ENCODE assay signal across 8 cellular contexts in the genomic region with DNA sequence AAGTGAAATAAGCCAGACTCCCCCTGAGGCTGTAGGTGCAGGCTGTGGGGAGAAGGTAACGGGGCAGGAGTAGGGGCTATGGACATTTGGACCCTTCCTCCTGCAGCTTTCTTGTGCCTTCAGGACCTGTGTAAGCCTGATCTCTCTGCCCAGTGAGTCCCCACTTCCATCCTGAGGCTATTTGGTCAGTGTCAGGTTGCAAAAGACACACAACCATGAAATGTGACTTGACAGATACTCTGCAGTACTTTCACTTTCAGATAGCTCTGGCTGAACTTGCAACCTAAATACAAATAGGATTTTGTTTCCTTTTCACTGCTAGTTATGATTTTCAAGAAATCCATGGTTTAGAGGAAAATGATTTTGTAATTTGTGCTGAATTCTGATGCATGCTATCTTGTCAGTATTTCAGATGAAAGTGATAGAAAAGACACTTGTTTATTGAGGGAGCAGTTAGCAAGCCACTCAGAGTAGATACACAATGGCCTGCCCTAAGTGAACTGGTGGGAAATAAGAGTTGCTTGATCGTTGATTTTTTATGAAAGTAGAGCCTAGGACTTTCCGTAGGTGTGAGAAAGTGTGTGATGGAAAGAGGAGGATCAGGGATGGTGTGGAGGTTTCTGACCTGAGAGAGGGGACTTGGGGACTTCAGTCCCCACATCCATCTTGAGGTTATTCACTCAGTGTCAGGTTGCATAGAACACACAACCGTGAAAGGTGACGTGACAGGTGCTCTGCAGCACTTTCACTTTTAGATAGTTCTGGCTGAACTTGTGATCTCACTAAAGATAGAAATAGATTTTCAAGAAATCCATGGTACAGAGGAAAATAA. TPM values are rescaled to one million over a fixed set of nuclear protein-coding genes. Genes with fewer than 3 reads are reported as not detected.
DNase-seq lines count a peak whose midpoint lies in the region; ATAC-seq, FAIRE-seq and TF ChIP-seq lines count a peak whose summit lies in the region.

No MANE protein-coding gene starts in this region.

- ATAC-seq in GM12878: peak; percentile 91

- no peak for TF ChIP-seq EP300 in GM12878 (IDR thresholded peaks at IDR 0.05; ENCODE audit: borderline replicate concordance in 1 of 2, control insufficient read depth in 1 of 2, low read depth in 2 of 2, low read length in 2 of 2)

- dilution Hi-C loops in mammary epithelial cell (cut with HindIII; ENCODE audit: low sequenced_read_pairs): no loop called here

- SMC1A ChIA-PET in GM12878 (lab: Charles Lee; ENCODE audit: uncharacterized antibody, unreplicated experiment): interaction anchor here (0.6 to 4.0 kb wide), 6 partner anchors 114 to 1618 kb away, joined by 3 to 20 read pairs (median 4); no protein-coding TSS in a partner anchor

- H3K27me3 Mint-ChIP-seq in stimulated activated naive CD8-positive, alpha-beta T cell treated with anti-CD3 and anti-CD28 coated beads, Interleukin-15, Interleukin-2, amounts not matched to agents 100 ng/mL and 50 ng/mL, for 24 hours: no peaks in the 10 kb centered on the region

- H3K4me1 ChIP-seq in mammary epithelial cell (ENCODE audit: insufficient read depth, low read length): no peaks in the 10 kb centered on the region
- peaks cover 30% of the 10 kb centered on the region for H3K4me1 ChIP-seq in GM12878 (ENCODE audit: control insufficient read depth, insufficient read depth, low read length)

- FAIRE-seq in GM12878 (lab: Jason Lieb, UNC): peak; percentile 79

- H2AFZ ChIP-seq in mammary epithelial cell (ENCODE audit: low read depth, low read length) (no peak overlapping the region), GM12878 (ENCODE audit: control insufficient read depth, low read depth, low read length) (peak overlapping the region; percentile 80)

- no peaks in the 10 kb centered on the region for H3K36me3 Mint-ChIP-seq in stimulated activated naive CD8-positive, alpha-beta T cell treated with anti-CD3 and anti-CD28 coated beads, Interleukin-15, Interleukin-2, amounts not matched to agents 100 ng/mL and 50 ng/mL, for 24 hours (ENCODE audit: low read depth)

- no peaks in the 10 kb centered on the region for H3K9me3 Mint-ChIP-seq in stimulated activated naive CD8-positive, alpha-beta T cell treated with anti-CD3 and anti-CD28 coated beads, Interleukin-15, Interleukin-2, amounts not matched to agents 100 ng/mL and 50 ng/mL, for 24 hours

- H3K27me3 ChIP-seq in mammary epithelial cell (ENCODE audit: insufficient read depth, low read length): no peaks in the 10 kb centered on the region
- no peaks in the 10 kb centered on the region for H3K27me3 ChIP-seq in GM12878 (replicated peaks in 1 of 2; ENCODE audit: control insufficient read depth in 2 of 2, insufficient read depth in 2 of 2, low read length in 1 of 2)

- H3K9ac ChIP-seq in mammary epithelial cell (ENCODE audit: insufficient read depth, low read length): no peak overlapping the region
- H3K9ac ChIP-seq in GM12878 (ENCODE audit: control insufficient read depth, insufficient read depth, low read length): peak overlapping the region; percentile 32; the same call in 1 of the 2 replicates

- H3K4me3 Mint-ChIP-seq in stimulated activated naive CD8-positive, alpha-beta T cell treated with anti-CD3 and anti-CD28 coated beads, Interleukin-15, Interleukin-2, amounts not matched to agents 100 ng/mL and 50 ng/mL, for 24 hours: peak overlapping the region; percentile 51

- in situ Hi-C loops in T47D (cut with HindIII; ENCODE audit: low pct_unique_long_range_greater_than_20kb, low sequenced_read_pairs): no loop called here
- in situ Hi-C loops in mammary epithelial cell (cut with MboI; ENCODE audit: low sequenced_read_pairs in 2 of 2): loop anchor here (10.0 to 25.0 kb wide), 2 partner anchors 104 to 117 kb away; a partner anchor contains a TSS
- in situ Hi-C loops in GM12878 (cut with MboI): no loop called here

- H4K20me1 ChIP-seq in mammary epithelial cell (ENCODE audit: insufficient read depth, low read length): no peaks in the 10 kb centered on the region
- no peaks in the 10 kb centered on the region for H4K20me1 ChIP-seq in GM12878 (ENCODE audit: control insufficient read depth, insufficient read depth)

- no peaks in the 10 kb centered on the region for H3K79me2 ChIP-seq in mammary epithelial cell (ENCODE audit: insufficient read depth, low read length)
- no peaks in the 10 kb centered on the region for H3K79me2 ChIP-seq in GM12878 (ENCODE audit: control insufficient read depth, insufficient read depth, low read length)

- peak overlapping the region; percentile 59 for H3K27ac Mint-ChIP-seq in stimulated activated naive CD8-positive, alpha-beta T cell treated with anti-CD3 and anti-CD28 coated beads, Interleukin-15, Interleukin-2, amounts not matched to agents 100 ng/mL and 50 ng/mL, for 24 hours

- H3K4me1 Mint-ChIP-seq in stimulated activated naive CD8-positive, alpha-beta T cell treated with anti-CD3 and anti-CD28 coated beads, Interleukin-15, Interleukin-2, amounts not matched to agents 100 ng/mL and 50 ng/mL, for 24 hours (ENCODE audit: low read depth): peaks cover 20% of the 10 kb centered on the region

- RAD21 ChIA-PET in GM12878 (lab: Charles Lee; ENCODE audit: unreplicated experiment): interaction anchor here (1.0 kb wide), 1 partner anchor 287 kb away, joined by 3 read pairs; no protein-coding TSS in a partner anchor

- TF ChIP-seq CTCF in mammary epithelial cell (conservative IDR thresholded peaks at IDR 0.05 in 1 of 2, IDR thresholded peaks at IDR 0.05 in 1 of 2; ENCODE audit: extremely low read depth in 1 of 2, insufficient read depth in 1 of 2, low read depth in 1 of 2, low read length in 2 of 2): no peak
- TF ChIP-seq CTCF in GM12878 (IDR thresholded peaks at IDR 0.05 in 2 of 3, conservative IDR thresholded peaks at IDR 0.05 in 1 of 3; ENCODE audit: control insufficient read depth in 2 of 3, extremely low read depth in 1 of 3, insufficient read depth in 1 of 3, low read depth in 3 of 3, low read length in 3 of 3): no peak

- BruUV-seq in mammary epithelial cell (replicated peaks; lab: Mats Ljungman, UMichigan) (no TSS peak), GM12878 (replicated peaks; lab: Mats Ljungman, UMichigan) (no TSS peak)

- CTCF ChIA-PET in mammary epithelial cell (lab: Charles Lee; ENCODE audit: low non-redundant PET) (no interaction called here), GM12878 (lab: Yijun Ruan, JAX) (interaction anchor here (0.9 to 1.3 kb wide), 3 partner anchors 19 to 115 kb away, joined by 3 read pairs; no protein-coding TSS in a partner anchor)

- TF ChIP-seq POLR2A in GM12878 (IDR thresholded peaks at IDR 0.05; ENCODE audit: low read depth, low read length): no peak

- POLR2A ChIA-PET in GM12878 (lab: Charles Lee): interaction anchor here (1.0 kb wide), 1 partner anchor 143 kb away, joined by 4 read pairs; no protein-coding TSS in a partner anchor

- DNase-seq in T47D (ENCODE audit: low read depth in 1 of 2, low spot score in 1 of 2) (peak; percentile 25 to 78), mammary epithelial cell (no peak), NCI-H2196 (lab: John Stamatoyannopoulos, UW; ENCODE audit: unreplicated experiment) (peak; percentile 67), GM12878 (ENCODE audit: low read depth, low spot score) (peak; percentile 41), cardiac septum (ENCODE audit: low spot score) (no peak), posterior cingulate gyrus (no peak), SW 1271 (lab: John Stamatoyannopoulos, UW) (no peak)

- no peak for TF ChIP-seq RAD21 in GM12878 (IDR thresholded peaks at IDR 0.05; ENCODE audit: insufficient read depth, low read depth, low read length)

- intact Hi-C loops in mammary epithelial cell (cut with micrococcal nuclease) (loop anchor here (10.0 kb wide), 1 partner anchor 207 kb away; no protein-coding TSS in a partner anchor), GM12878 (cut with micrococcal nuclease; ENCODE audit: unreplicated experiment) (no loop called here), cardiac septum (cut with DNase I) (no loop called here), posterior cingulate gyrus (cut with DNase I) (no loop called here)

- no peak overlapping the region for H3K4me3 ChIP-seq in mammary epithelial cell (replicated peaks in 1 of 3; ENCODE audit: insufficient read depth in 1 of 3, low read depth in 2 of 3, low read length in 3 of 3)
- peak overlapping the region; percentile 52 for H3K4me3 ChIP-seq in GM12878

- no peaks in the 10 kb centered on the region for H3K9me3 ChIP-seq in mammary epithelial cell (replicated peaks; ENCODE audit: insufficient read depth, low read length)
- H3K9me3 ChIP-seq in GM12878 (replicated peaks; ENCODE audit: control insufficient read depth, insufficient read depth, low read length): no peaks in the 10 kb centered on the region; the same call in 2 of the 3 replicates

- 55% methylated on average over 5 of the region's 5 CpGs for WGBS in mammary epithelial cell (ENCODE audit: low coverage, missing lambda C conversion rate)
- 14% methylated on average over 5 of the region's 5 CpGs for WGBS in GM12878 (ENCODE audit: insufficient coverage, insufficient replicate concordance, low lambda C conversion rate, missing lambda C conversion rate)

- H3K4me2 ChIP-seq in mammary epithelial cell (ENCODE audit: insufficient read depth, low read depth, low read length) (no peak overlapping the region), GM12878 (ENCODE audit: control insufficient read depth, insufficient read depth) (peak overlapping the region; percentile 90)

- no peaks in the 10 kb centered on the region for H3K36me3 ChIP-seq in mammary epithelial cell (ENCODE audit: insufficient read depth, low read length)
- H3K36me3 ChIP-seq in GM12878 (ENCODE audit: control insufficient read depth in 2 of 2, insufficient read depth in 2 of 2, low read length in 1 of 2): no peaks in the 10 kb centered on the region

- H3K27ac ChIP-seq in mammary epithelial cell (ENCODE audit: insufficient read depth, low read depth, low read length) (no peak overlapping the region), GM12878 (ENCODE audit: control insufficient read depth, insufficient read depth) (peak overlapping the region; percentile 88)

RNA-seq across cellular contexts. Expression of a gene that starts 18.0 kb away (rescaled TPM):
- total RNA-seq in mammary epithelial cell (10 to 100 TPM in 1 of 2 donors, 1 to 10 TPM in 1; 9.7 to 15.0 TPM), GM12878 (2014; rRNA removed) (9.0 and 11.3 TPM in 2 replicates), GM12878 (2014; rRNA removed; fragmentation: Illumina TruSeq; extraction: Trizol) (5.9 and 7.0 TPM in 2 replicates), GM12878 (2021) (9.6 and 9.7 TPM in 2 replicates), cardiac septum (11.4 TPM)
- polyA plus RNA-seq in mammary epithelial cell (6.7 TPM), GM12878 (2011; rRNA removed) (4.8 and 7.2 TPM in 2 replicates), GM12878 (2014; fragmentation: Illumina TruSeq; extraction: Trizol) (5.8 and 7.0 TPM in 2 replicates), GM12878 (2014; fragmentation: Nextera tagmentation; extraction: Ambion mirVana) (1 to 10 TPM; 2.7 to 4.4 TPM), GM12878 (2014; rRNA removed) (11.4 and 15.5 TPM in 2 replicates), GM12878 (2016; fragmentation: Nextera tagmentation; extraction: Ambion mirVana) (10 to 100 TPM in 1 of 2 experiments, 1 to 10 TPM in 1; 1.6 to 10.4 TPM)
- 1.4 TPM for polyA minus RNA-seq in mammary epithelial cell
- total RNA-seq in GM12878 (2013; cell fraction: nucleolus; rRNA removed): 3.4 and 4.0 TPM in 2 replicates
- 3.4 TPM for polyA plus RNA-seq in GM12878 (2011; ENCODE audit: low read depth)
- 2.7 and 4.5 TPM in 2 replicates for polyA plus RNA-seq in GM12878 (2011; cell fraction: cytosol; rRNA removed)
- 4.8 and 5.7 TPM in 2 replicates for polyA plus RNA-seq in GM12878 (2011; cell fraction: nucleus; rRNA removed)
- 5.6 and 7.8 TPM in 2 replicates for polyA plus RNA-seq in GM12878 (2012)
- polyA minus RNA-seq in GM12878 (2011; rRNA and poly(A)+ RNA removed): 2.0 and 2.6 TPM in 2 replicates
- polyA minus RNA-seq in GM12878 (2011; cell fraction: cytosol; rRNA and poly(A)+ RNA removed): 2.7 and 2.8 TPM in 2 replicates
- polyA minus RNA-seq in GM12878 (2011; cell fraction: nucleus; rRNA and poly(A)+ RNA removed): 1.5 and 3.2 TPM in 2 replicates

RNA-seq across cellular contexts. Expression of a gene that starts 25.4 kb away (rescaled TPM):
- total RNA-seq in mammary epithelial cell (1 to 10 TPM; 2.5 to 3.3 TPM), GM12878 (2014; rRNA removed) (4.1 and 5.5 TPM in 2 replicates), GM12878 (2014; rRNA removed; fragmentation: Illumina TruSeq; extraction: Trizol) (3.7 and 5.2 TPM in 2 replicates), GM12878 (2021) (3.9 and 4.3 TPM in 2 replicates), cardiac septum (2.8 TPM)
- polyA plus RNA-seq in mammary epithelial cell (4.3 TPM), GM12878 (2011; rRNA removed) (5.0 and 5.1 TPM in 2 replicates), GM12878 (2014; fragmentation: Illumina TruSeq; extraction: Trizol) (1.4 and 2.9 TPM in 2 replicates), GM12878 (2014; fragmentation: Nextera tagmentation; extraction: Ambion mirVana) (1 to 10 TPM; 5.8 to 6.1 TPM), GM12878 (2014; rRNA removed) (8.8 and 10.1 TPM in 2 replicates), GM12878 (2016; fragmentation: Nextera tagmentation; extraction: Ambion mirVana) (1 to 10 TPM; 4.8 to 5.9 TPM)
- polyA minus RNA-seq in mammary epithelial cell: 1.4 TPM
- 8.1 and 9.0 TPM in 2 replicates for total RNA-seq in GM12878 (2013; cell fraction: nucleolus; rRNA removed)
- 0.89 TPM for polyA plus RNA-seq in GM12878 (2011; ENCODE audit: low read depth)
- polyA plus RNA-seq in GM12878 (2011; cell fraction: cytosol; rRNA removed): 2.8 and 6.5 TPM in 2 replicates
- polyA plus RNA-seq in GM12878 (2011; cell fraction: nucleus; rRNA removed): 3.9 and 4.0 TPM in 2 replicates
- 2.8 and 4.5 TPM in 2 replicates for polyA plus RNA-seq in GM12878 (2012)
- polyA minus RNA-seq in GM12878 (2011; rRNA and poly(A)+ RNA removed): 1.6 and 2.4 TPM in 2 replicates
- polyA minus RNA-seq in GM12878 (2011; cell fraction: cytosol; rRNA and poly(A)+ RNA removed): 0.62 and 0.67 TPM in 2 replicates
- polyA minus RNA-seq in GM12878 (2011; cell fraction: nucleus; rRNA and poly(A)+ RNA removed): 3.1 and 5.5 TPM in 2 replicates

RNA-seq across cellular contexts. Expression of a gene that starts 43.1 kb away (rescaled TPM):
- total RNA-seq in mammary epithelial cell (not detected), GM12878 (2014; rRNA removed) (not detected in 2 replicates), GM12878 (2014; rRNA removed; fragmentation: Illumina TruSeq; extraction: Trizol) (not detected in 2 replicates), GM12878 (2021) (not detected in 2 replicates), cardiac septum (not detected)
- polyA plus RNA-seq in mammary epithelial cell (not detected), GM12878 (2011; rRNA removed) (not detected in 2 replicates), GM12878 (2014; fragmentation: Illumina TruSeq; extraction: Trizol) (not detected in 2 replicates), GM12878 (2014; fragmentation: Nextera tagmentation; extraction: Ambion mirVana) (not detected), GM12878 (2014; rRNA removed) (not detected in 2 replicates), GM12878 (2016; fragmentation: Nextera tagmentation; extraction: Ambion mirVana) (not detected)
- polyA minus RNA-seq in mammary epithelial cell: not detected
- total RNA-seq in GM12878 (2013; cell fraction: nucleolus; rRNA removed): not detected in 2 replicates
- not detected for polyA plus RNA-seq in GM12878 (2011; ENCODE audit: low read depth)
- not detected in 2 replicates for polyA plus RNA-seq in GM12878 (2011; cell fraction: cytosol; rRNA removed)
- not detected in 2 replicates for polyA plus RNA-seq in GM12878 (2011; cell fraction: nucleus; rRNA removed)
- polyA plus RNA-seq in GM12878 (2012): not detected in 2 replicates
- not detected in 2 replicates for polyA minus RNA-seq in GM12878 (2011; rRNA and poly(A)+ RNA removed)
- polyA minus RNA-seq in GM12878 (2011; cell fraction: cytosol; rRNA and poly(A)+ RNA removed): not detected in 2 replicates
- polyA minus RNA-seq in GM12878 (2011; cell fraction: nucleus; rRNA and poly(A)+ RNA removed): not detected in 2 replicates

RNA-seq across cellular contexts. Expression of a gene that starts 44.3 kb away (rescaled TPM):
- total RNA-seq in mammary epithelial cell (not detected), GM12878 (2014; rRNA removed) (not detected in 2 replicates), GM12878 (2014; rRNA removed; fragmentation: Illumina TruSeq; extraction: Trizol) (not detected in 2 replicates), GM12878 (2021) (not detected in 2 replicates), cardiac septum (not detected)
- polyA plus RNA-seq in mammary epithelial cell (not detected), GM12878 (2011; rRNA removed) (not detected in 2 replicates), GM12878 (2014; fragmentation: Illumina TruSeq; extraction: Trizol) (not detected in 2 replicates), GM12878 (2014; fragmentation: Nextera tagmentation; extraction: Ambion mirVana) (not detected), GM12878 (2014; rRNA removed) (not detected in 2 replicates), GM12878 (2016; fragmentation: Nextera tagmentation; extraction: Ambion mirVana) (not detected)
- polyA minus RNA-seq in mammary epithelial cell: not detected
- total RNA-seq in GM12878 (2013; cell fraction: nucleolus; rRNA removed): not detected in 2 replicates
- not detected for polyA plus RNA-seq in GM12878 (2011; ENCODE audit: low read depth)
- polyA plus RNA-seq in GM12878 (2011; cell fraction: cytosol; rRNA removed): not detected in 2 replicates
- not detected in 2 replicates for polyA plus RNA-seq in GM12878 (2011; cell fraction: nucleus; rRNA removed)
- not detected in 2 replicates for polyA plus RNA-seq in GM12878 (2012)
- polyA minus RNA-seq in GM12878 (2011; rRNA and poly(A)+ RNA removed): not detected in 2 replicates
- polyA minus RNA-seq in GM12878 (2011; cell fraction: cytosol; rRNA and poly(A)+ RNA removed): not detected in 2 replicates
- not detected in 2 replicates for polyA minus RNA-seq in GM12878 (2011; cell fraction: nucleus; rRNA and poly(A)+ RNA removed)

RNA-seq across cellular contexts. Expression of a gene that starts 59.3 kb away (rescaled TPM):
- total RNA-seq in mammary epithelial cell (1 to 10 TPM in 1 of 2 donors, under 1 TPM in 1; 0.33 to 1.9 TPM), GM12878 (2014; rRNA removed) (1.5 and 2.0 TPM in 2 replicates), GM12878 (2014; rRNA removed; fragmentation: Illumina TruSeq; extraction: Trizol) (0.36 and 0.41 TPM in 2 replicates), GM12878 (2021) (0.93 and 1.3 TPM in 2 replicates), cardiac septum (not detected)
- polyA plus RNA-seq in mammary epithelial cell (1.9 TPM), GM12878 (2011; rRNA removed) (0.58 and 0.64 TPM in 2 replicates), GM12878 (2014; fragmentation: Illumina TruSeq; extraction: Trizol) (0.06 and 0.22 TPM in 2 replicates), GM12878 (2014; fragmentation: Nextera tagmentation; extraction: Ambion mirVana) (under 1 TPM; 0.18 to 0.57 TPM), GM12878 (2014; rRNA removed) (1.5 and 1.9 TPM in 2 replicates), GM12878 (2016; fragmentation: Nextera tagmentation; extraction: Ambion mirVana) (1 to 10 TPM; 1.4 to 1.6 TPM)
- polyA minus RNA-seq in mammary epithelial cell: not detected
- total RNA-seq in GM12878 (2013; cell fraction: nucleolus; rRNA removed): 3.2 and 4.2 TPM in 2 replicates
- 0.18 TPM for polyA plus RNA-seq in GM12878 (2011; ENCODE audit: low read depth)
- polyA plus RNA-seq in GM12878 (2011; cell fraction: cytosol; rRNA removed): 1.2 and 1.3 TPM in 2 replicates
- 2.0 and 2.1 TPM in 2 replicates for polyA plus RNA-seq in GM12878 (2011; cell fraction: nucleus; rRNA removed)
- 0.58 and 0.62 TPM in 2 replicates for polyA plus RNA-seq in GM12878 (2012)
- 0.46 and 0.66 TPM in 2 replicates for polyA minus RNA-seq in GM12878 (2011; rRNA and poly(A)+ RNA removed)
- 1.0 TPM in 1 of 2 replicates, not detected in the other for polyA minus RNA-seq in GM12878 (2011; cell fraction: cytosol; rRNA and poly(A)+ RNA removed)
- 0.85 and 1.6 TPM in 2 replicates for polyA minus RNA-seq in GM12878 (2011; cell fraction: nucleus; rRNA and poly(A)+ RNA removed)

Comparison
In these comparisons a context has a peak if more than half of its experiments do, and no peak if none do; other contexts are left out.
1. DNase-seq: peak in T47D (2 of 2), NCI-H2196 (single experiment) and GM12878 (single experiment); none in mammary epithelial cell (single experiment), cardiac septum (single experiment), posterior cingulate gyrus (0 of 10) and SW 1271 (0 of 2).
2. in situ Hi-C loops: an anchor here in mammary epithelial cell (10.0 to 25.0 kb wide); none called in T47D and GM12878.